6 cellular contexts compared by ENCODE assay signal in genomic region chr17:75110307-75110937, GRCh38. TPM values are rescaled to one million over a fixed set of nuclear protein-coding genes. Genes with fewer than 3 reads are reported as not detected.
DNase-seq lines count a peak whose midpoint lies in the region; ATAC-seq and TF ChIP-seq lines count a peak whose summit lies in the region.

No MANE protein-coding gene starts in this region.

- H3K36me3 ChIP-seq in skeletal muscle satellite cell (ENCODE audit: insufficient read depth, low read length), result no peaks in the 10 kb centered on the region

- peaks cover 27% of the 10 kb centered on the region for H3K4me1 ChIP-seq in skeletal muscle satellite cell (ENCODE audit: control insufficient read depth, insufficient read depth, low read length)

- H3K9me3 ChIP-seq in skeletal muscle satellite cell (replicated peaks; ENCODE audit: low read length), result no peaks in the 10 kb centered on the region

- no peaks in the 10 kb centered on the region for H3K27me3 ChIP-seq in skeletal muscle satellite cell (ENCODE audit: control insufficient read depth, insufficient read depth, low read length)

- peak overlapping the region; percentile 86 for H3K4me3 ChIP-seq in skeletal muscle satellite cell (ENCODE audit: low read length)

- H3K9ac ChIP-seq in skeletal muscle satellite cell (ENCODE audit: low read depth, low read length), result peak overlapping the region; percentile 77

- TF ChIP-seq CTCF in endothelial cell (IDR thresholded peaks at IDR 0.05; ENCODE audit: unreplicated experiment), result no peak

- peak overlapping the region; percentile 97 for H3K4me2 ChIP-seq in skeletal muscle satellite cell (ENCODE audit: low read length)

- H3K4me3 Mint-ChIP-seq in endothelial cell (ENCODE audit: unreplicated experiment), result peak overlapping the region; percentile 95

- H3K27ac Mint-ChIP-seq in endothelial cell (ENCODE audit: unreplicated experiment), result peak overlapping the region; percentile 30

- peaks cover 10% of the 10 kb centered on the region for H3K27me3 Mint-ChIP-seq in endothelial cell (ENCODE audit: unreplicated experiment)

- H3K4me1 Mint-ChIP-seq in endothelial cell (ENCODE audit: unreplicated experiment), result peaks cover 57% of the 10 kb centered on the region

- ATAC-seq in HG02870 (IDR thresholded peaks at IDR 0.05; ENCODE audit: unreplicated experiment), result no peak

- DNase-seq in activated T-cell treated with anti-CD3 and anti-CD28 coated beads, Interleukin-2, amount 50 U/mL, for 1 hour, result peak; percentile 44
- DNase-seq in activated T-cell treated with anti-CD3 and anti-CD28 coated beads for 4 hours (no peak), endothelial cell (ENCODE audit: low spot score) (peak; percentile 23), NCI-H1048 (lab: John Stamatoyannopoulos, UW) (no peak)

- peaks cover 24% of the 10 kb centered on the region for H3K36me3 Mint-ChIP-seq in endothelial cell (ENCODE audit: low read depth, unreplicated experiment)

- H3K9me3 Mint-ChIP-seq in endothelial cell (ENCODE audit: unreplicated experiment), result no peaks in the 10 kb centered on the region

RNA-seq across cellular contexts. Expression of gene ARMC7, which starts 0.7 kb away (rescaled TPM):
- total RNA-seq in endothelial cell (ENCODE audit: unreplicated experiment), result 43.4 TPM
- total RNA-seq in skeletal muscle satellite cell (2012; rRNA removed), result 1.5 and 2.3 TPM in 2 replicates

RNA-seq across cellular contexts. Expression of gene NT5C, which starts 21.1 kb away (rescaled TPM):
- 13.5 TPM for total RNA-seq in endothelial cell (ENCODE audit: unreplicated experiment)
- 56.5 and 75.1 TPM in 2 replicates for total RNA-seq in skeletal muscle satellite cell (2012; rRNA removed)

RNA-seq across cellular contexts. Expression of gene SLC16A5, which starts 22.7 kb away (rescaled TPM):
- 50.9 TPM for total RNA-seq in endothelial cell (ENCODE audit: unreplicated experiment)
- total RNA-seq in skeletal muscle satellite cell (2012; rRNA removed), result 4.6 and 5.7 TPM in 2 replicates

RNA-seq across cellular contexts. Expression of gene JPT1, which starts 43.9 kb away (rescaled TPM):
- 115 TPM for total RNA-seq in endothelial cell (ENCODE audit: unreplicated experiment)
- total RNA-seq in skeletal muscle satellite cell (2012; rRNA removed), result 209 and 251 TPM in 2 replicates

Comparison
In these comparisons a context has a peak if more than half of its experiments do, and no peak if none do; other contexts are left out.
1. DNase-seq: peak in activated T-cell treated with anti-CD3 and anti-CD28 coated beads, Interleukin-2, amount 50 U/mL, for 1 hour (single experiment) and endothelial cell (single experiment); none in activated T-cell treated with anti-CD3 and anti-CD28 coated beads for 4 hours (single experiment) and NCI-H1048 (single experiment).